ENCODE assay signal across 8 cellular contexts in genomic region chr15:38453971-38454686, GRCh38. TPM values are rescaled to one million over a fixed set of nuclear protein-coding genes. Genes with fewer than 3 reads are reported as not detected.
DNase-seq lines count a peak whose midpoint lies in the region; ATAC-seq and TF ChIP-seq lines count a peak whose summit lies in the region.

Gene FAM98B (plus strand): TSS chr15:38454127. CDS start chr15:38454162, 35 bp downstream.

- TF ChIP-seq CTCF in BE2C (IDR thresholded peaks at IDR 0.05; ENCODE audit: low read depth, low read length) (0 out of 2 replicates have a peak, but pooled peaks have one; percentile 1), coronary artery (IDR thresholded peaks at IDR 0.05) (no peak)

- H3K9me3 Mint-ChIP-seq in activated CD4-positive, alpha-beta T cell treated with anti-CD3 and anti-CD28 coated beads, Interleukin-2, amount 10 ng/mL, durations not matched to agents 24 days and 14 days: no peaks in the 10 kb centered on the region

- H3K27ac Mint-ChIP-seq in activated CD4-positive, alpha-beta T cell treated with anti-CD3 and anti-CD28 coated beads, Interleukin-2, amount 10 ng/mL, durations not matched to agents 24 days and 14 days: peak within 1 kb of the TSS; percentile 95

- H3K27ac ChIP-seq in coronary artery: peak within 1 kb of the TSS; percentile 84 to 86

- ATAC-seq in HG03378 (IDR thresholded peaks at IDR 0.05; ENCODE audit: unreplicated experiment) (peak; percentile 79), left colon (peak; percentile 96)

- H3K36me3 Mint-ChIP-seq in activated CD4-positive, alpha-beta T cell treated with anti-CD3 and anti-CD28 coated beads, Interleukin-2, amount 10 ng/mL, durations not matched to agents 24 days and 14 days (ENCODE audit: low read depth): peaks cover 11% of the 10 kb centered on the region

- H3K4me1 Mint-ChIP-seq in activated CD4-positive, alpha-beta T cell treated with anti-CD3 and anti-CD28 coated beads, Interleukin-2, amount 10 ng/mL, durations not matched to agents 24 days and 14 days: peaks cover 27% of the 10 kb centered on the region

- H3K36me3 ChIP-seq in BE2C: no peaks in the 10 kb centered on the region

- H3K27me3 ChIP-seq in BE2C: peaks cover 30% of the 10 kb centered on the region

- H3K27me3 Mint-ChIP-seq in activated CD4-positive, alpha-beta T cell treated with anti-CD3 and anti-CD28 coated beads, Interleukin-2, amount 10 ng/mL, durations not matched to agents 24 days and 14 days: peaks cover 27% of the 10 kb centered on the region

- intact Hi-C loops in activated CD4-positive, alpha-beta T cell treated with anti-CD3 and anti-CD28 coated beads, Interleukin-2, amount 10 ng/mL, durations not matched to agents 24 days and 14 days (cut with micrococcal nuclease): loop anchor here (1.0 to 2.0 kb wide), 3 partner anchors 14 to 33 kb away; no protein-coding TSS in a partner anchor
- intact Hi-C loops in left colon (cut with DNase I, micrococcal nuclease): no loop called here

- H3K9me3 ChIP-seq in BE2C: no peaks in the 10 kb centered on the region

- H3K4me3 ChIP-seq in BE2C (ENCODE audit: low read depth, low read length): peak within 1 kb of the TSS; percentile 97
- peak within 1 kb of the TSS; percentile 85 for H3K4me3 ChIP-seq in coronary artery

- H3K4me3 Mint-ChIP-seq in activated CD4-positive, alpha-beta T cell treated with anti-CD3 and anti-CD28 coated beads, Interleukin-2, amount 10 ng/mL, durations not matched to agents 24 days and 14 days: peak within 1 kb of the TSS; percentile 94

- H3K4me1 ChIP-seq in BE2C: peaks cover 6% of the 10 kb centered on the region

- DNase-seq in BE2C: peak; percentile 87
- DNase-seq in NCI-H510A treated with DMSO at 0.1 percent for 48 hours (lab: John Stamatoyannopoulos, UW): peak; percentile 46
- peak; percentile 97 for DNase-seq in activated CD4-positive, alpha-beta T cell treated with anti-CD3 and anti-CD28 coated beads, Interleukin-2, amount 10 ng/mL, durations not matched to agents 24 days and 14 days
- peak; percentile 91 for DNase-seq in coronary artery (ENCODE audit: low spot score)
- DNase-seq in left colon: peak; percentile 83 to 88
- peak; percentile 89 for DNase-seq in stimulated activated CD4-positive, alpha-beta T cell treated with anti-CD3 and anti-CD28 coated beads, Interleukin-1b, Interleukin-23, amount 100 ng/mL, for 48 hours

- TF ChIP-seq POLR2A in GM19099 (IDR thresholded peaks at IDR 0.05; ENCODE audit: extremely low read depth, insufficient read length, low read depth): peak; percentile 93

RNA-seq across cellular contexts. Expression of gene FAM98B, which starts in this region (rescaled TPM):
- 18.3 TPM for polyA plus RNA-seq in BE2C (2012; ENCODE audit: insufficient read depth, insufficient read length, low read depth)
- 64.0 and 71.6 TPM in 2 replicates for total RNA-seq in activated CD4-positive, alpha-beta T cell treated with anti-CD3 and anti-CD28 coated beads, Interleukin-2, amount 10 ng/mL, durations not matched to agents 24 days and 14 days
- total RNA-seq in left colon: 10 to 100 TPM; 17.7 to 19.9 TPM

Comparison
In these comparisons a context has a peak if more than half of its experiments do, and no peak if none do; other contexts are left out.
1. Peak in every context shown above with its lines: DNase-seq, ATAC-seq, H3K4me3 ChIP-seq and H3K27ac ChIP-seq.
2. DNase-seq: peak in every context shown above with its lines; median percentile 97 in activated CD4-positive, alpha-beta T cell treated with anti-CD3 and anti-CD28 coated beads, Interleukin-2, amount 10 ng/mL, durations not matched to agents 24 days and 14 days; 91 in coronary artery; 89 in stimulated activated CD4-positive, alpha-beta T cell treated with anti-CD3 and anti-CD28 coated beads, Interleukin-1b, Interleukin-23, amount 100 ng/mL, for 48 hours; 87 in BE2C; 86 in left colon; 46 in NCI-H510A treated with DMSO at 0.1 percent for 48 hours.